Comparison of ENCODE assay signal across 1 cellular context in the genomic region with DNA sequence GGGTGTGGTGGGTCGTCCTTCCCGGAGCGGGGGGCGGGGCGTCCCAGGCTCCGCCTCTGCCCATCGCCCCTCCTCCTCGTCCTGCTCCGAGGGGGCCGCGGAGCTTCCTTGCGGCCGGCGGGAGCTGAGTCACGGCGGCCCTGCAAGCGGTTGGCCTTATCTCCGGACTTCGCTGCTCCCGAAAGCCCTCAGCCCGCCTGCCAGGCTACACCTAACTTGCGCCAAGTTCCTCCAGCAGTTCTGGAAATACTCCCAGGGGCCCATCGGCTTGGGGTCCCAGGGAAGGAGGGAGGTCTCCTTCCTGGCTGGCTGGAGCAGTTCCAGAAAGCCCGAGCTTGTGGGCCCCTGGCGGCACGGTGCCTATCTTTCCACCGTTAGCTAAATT.
TF ChIP-seq lines count a peak whose summit lies in the region.

No MANE protein-coding gene starts in this region.

TF ChIP-seq in HepG2, 621 proteins besides CTCF, POLR2A, EP300 and RAD21 (continues in another document):
- TF ChIP-seq GTF3A (CRISPR knock-in tag; conservative IDR thresholded peaks at IDR 0.05) (no peak; the same call in 1 of the 2 replicates), SAFB2 (CRISPR knock-in tag; IDR thresholded peaks at IDR 0.05; ENCODE audit: borderline replicate concordance, low read depth) (no peak; the same call in 1 of the 2 replicates), SOX6 (IDR thresholded peaks at IDR 0.05) (no peak), SOX6 (CRISPR knock-in tag; IDR thresholded peaks at IDR 0.05) (peak; percentile 16; the same call in 1 of the 2 replicates), ZNF329 (CRISPR knock-in tag; IDR thresholded peaks at IDR 0.05; ENCODE audit: low read depth) (0 out of 2 replicates have a peak, but pooled peaks have one; percentile 15), ZNF790 (CRISPR knock-in tag; IDR thresholded peaks at IDR 0.05; ENCODE audit: borderline replicate concordance) (0 out of 2 replicates have a peak, but pooled peaks have one; percentile 32), SP4 (CRISPR knock-in tag; IDR thresholded peaks at IDR 0.05) (peak; percentile 58; the same call in 1 of the 2 replicates), ZNF616 (CRISPR knock-in tag; IDR thresholded peaks at IDR 0.05; ENCODE audit: low read depth) (0 out of 2 replicates have a peak, but pooled peaks have one; percentile 43), NFYB (CRISPR knock-in tag; IDR thresholded peaks at IDR 0.05) (peak; percentile 5; the same call in 1 of the 2 replicates), ZMYM4 (CRISPR knock-in tag; IDR thresholded peaks at IDR 0.05) (peak; percentile 25; the same call in 1 of the 2 replicates), MED1 (CRISPR knock-in tag; IDR thresholded peaks at IDR 0.05) (peak; percentile 45; the same call in 1 of the 2 replicates), CHD4 (IDR thresholded peaks at IDR 0.05; ENCODE audit: borderline replicate concordance, low read length) (no peak), KLF16 (CRISPR knock-in tag; IDR thresholded peaks at IDR 0.05) (0 out of 4 replicates have a peak, but pooled peaks of 1 of the 2 experiments have one; percentile 15), ZNF264 (CRISPR knock-in tag; IDR thresholded peaks at IDR 0.05) (no peak), MAFG (CRISPR knock-in tag; IDR thresholded peaks at IDR 0.05) (peak; percentile 65; the same call in 1 of the 2 replicates), ZNF678 (CRISPR knock-in tag; IDR thresholded peaks at IDR 0.05) (no peak), NR2F1 (CRISPR knock-in tag; IDR thresholded peaks at IDR 0.05) (no peak), ISX (CRISPR knock-in tag; conservative IDR thresholded peaks at IDR 0.05) (0 out of 2 replicates have a peak, but pooled peaks have one; percentile 61), NFATC3 (CRISPR knock-in tag; IDR thresholded peaks at IDR 0.05) (no peak; the same call in 1 of the 2 replicates), NCOA2 (CRISPR knock-in tag; IDR thresholded peaks at IDR 0.05) (no peak), SP140L (CRISPR knock-in tag; IDR thresholded peaks at IDR 0.05; ENCODE audit: borderline replicate concordance) (no peak), GPN1 (CRISPR knock-in tag; IDR thresholded peaks at IDR 0.05; ENCODE audit: borderline replicate concordance) (0 out of 2 replicates have a peak, but pooled peaks have one; percentile 52), PRPF4 (IDR thresholded peaks at IDR 0.05; ENCODE audit: low read depth, low read length, poor library complexity, severe bottlenecking) (no peak), MYC (CRISPR knock-in tag; IDR thresholded peaks at IDR 0.05; ENCODE audit: borderline replicate concordance) (peak; percentile 50; the same call in 1 of the 2 replicates)
- TF ChIP-seq, protein P1, sequence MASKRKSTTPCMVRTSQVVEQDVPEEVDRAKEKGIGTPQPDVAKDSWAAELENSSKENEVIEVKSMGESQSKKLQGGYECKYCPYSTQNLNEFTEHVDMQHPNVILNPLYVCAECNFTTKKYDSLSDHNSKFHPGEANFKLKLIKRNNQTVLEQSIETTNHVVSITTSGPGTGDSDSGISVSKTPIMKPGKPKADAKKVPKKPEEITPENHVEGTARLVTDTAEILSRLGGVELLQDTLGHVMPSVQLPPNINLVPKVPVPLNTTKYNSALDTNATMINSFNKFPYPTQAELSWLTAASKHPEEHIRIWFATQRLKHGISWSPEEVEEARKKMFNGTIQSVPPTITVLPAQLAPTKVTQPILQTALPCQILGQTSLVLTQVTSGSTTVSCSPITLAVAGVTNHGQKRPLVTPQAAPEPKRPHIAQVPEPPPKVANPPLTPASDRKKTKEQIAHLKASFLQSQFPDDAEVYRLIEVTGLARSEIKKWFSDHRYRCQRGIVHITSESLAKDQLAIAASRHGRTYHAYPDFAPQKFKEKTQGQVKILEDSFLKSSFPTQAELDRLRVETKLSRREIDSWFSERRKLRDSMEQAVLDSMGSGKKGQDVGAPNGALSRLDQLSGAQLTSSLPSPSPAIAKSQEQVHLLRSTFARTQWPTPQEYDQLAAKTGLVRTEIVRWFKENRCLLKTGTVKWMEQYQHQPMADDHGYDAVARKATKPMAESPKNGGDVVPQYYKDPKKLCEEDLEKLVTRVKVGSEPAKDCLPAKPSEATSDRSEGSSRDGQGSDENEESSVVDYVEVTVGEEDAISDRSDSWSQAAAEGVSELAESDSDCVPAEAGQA (IDR thresholded peaks at IDR 0.05; ENCODE audit: low read depth), result no peak
- TF ChIP-seq, protein P1 (CRISPR knock-in tag; IDR thresholded peaks at IDR 0.05; ENCODE audit: borderline replicate concordance), result 0 out of 2 replicates have a peak, but pooled peaks have one; percentile 64
- TF ChIP-seq, protein P2, sequence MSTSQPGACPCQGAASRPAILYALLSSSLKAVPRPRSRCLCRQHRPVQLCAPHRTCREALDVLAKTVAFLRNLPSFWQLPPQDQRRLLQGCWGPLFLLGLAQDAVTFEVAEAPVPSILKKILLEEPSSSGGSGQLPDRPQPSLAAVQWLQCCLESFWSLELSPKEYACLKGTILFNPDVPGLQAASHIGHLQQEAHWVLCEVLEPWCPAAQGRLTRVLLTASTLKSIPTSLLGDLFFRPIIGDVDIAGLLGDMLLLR (CRISPR knock-in tag; IDR thresholded peaks at IDR 0.05), result no peak
- TF ChIP-seq, protein P3, sequence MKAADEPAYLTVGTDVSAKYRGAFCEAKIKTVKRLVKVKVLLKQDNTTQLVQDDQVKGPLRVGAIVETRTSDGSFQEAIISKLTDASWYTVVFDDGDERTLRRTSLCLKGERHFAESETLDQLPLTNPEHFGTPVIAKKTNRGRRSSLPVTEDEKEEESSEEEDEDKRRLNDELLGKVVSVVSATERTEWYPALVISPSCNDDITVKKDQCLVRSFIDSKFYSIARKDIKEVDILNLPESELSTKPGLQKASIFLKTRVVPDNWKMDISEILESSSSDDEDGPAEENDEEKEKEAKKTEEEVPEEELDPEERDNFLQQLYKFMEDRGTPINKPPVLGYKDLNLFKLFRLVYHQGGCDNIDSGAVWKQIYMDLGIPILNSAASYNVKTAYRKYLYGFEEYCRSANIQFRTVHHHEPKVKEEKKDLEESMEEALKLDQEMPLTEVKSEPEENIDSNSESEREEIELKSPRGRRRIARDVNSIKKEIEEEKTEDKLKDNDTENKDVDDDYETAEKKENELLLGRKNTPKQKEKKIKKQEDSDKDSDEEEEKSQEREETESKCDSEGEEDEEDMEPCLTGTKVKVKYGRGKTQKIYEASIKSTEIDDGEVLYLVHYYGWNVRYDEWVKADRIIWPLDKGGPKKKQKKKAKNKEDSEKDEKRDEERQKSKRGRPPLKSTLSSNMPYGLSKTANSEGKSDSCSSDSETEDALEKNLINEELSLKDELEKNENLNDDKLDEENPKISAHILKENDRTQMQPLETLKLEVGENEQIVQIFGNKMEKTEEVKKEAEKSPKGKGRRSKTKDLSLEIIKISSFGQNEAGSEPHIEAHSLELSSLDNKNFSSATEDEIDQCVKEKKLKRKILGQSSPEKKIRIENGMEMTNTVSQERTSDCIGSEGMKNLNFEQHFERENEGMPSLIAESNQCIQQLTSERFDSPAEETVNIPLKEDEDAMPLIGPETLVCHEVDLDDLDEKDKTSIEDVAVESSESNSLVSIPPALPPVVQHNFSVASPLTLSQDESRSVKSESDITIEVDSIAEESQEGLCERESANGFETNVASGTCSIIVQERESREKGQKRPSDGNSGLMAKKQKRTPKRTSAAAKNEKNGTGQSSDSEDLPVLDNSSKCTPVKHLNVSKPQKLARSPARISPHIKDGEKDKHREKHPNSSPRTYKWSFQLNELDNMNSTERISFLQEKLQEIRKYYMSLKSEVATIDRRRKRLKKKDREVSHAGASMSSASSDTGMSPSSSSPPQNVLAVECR (CRISPR knock-in tag; IDR thresholded peaks at IDR 0.05; ENCODE audit: borderline replicate concordance), result peak; percentile 48
- TF ChIP-seq, protein P4, sequence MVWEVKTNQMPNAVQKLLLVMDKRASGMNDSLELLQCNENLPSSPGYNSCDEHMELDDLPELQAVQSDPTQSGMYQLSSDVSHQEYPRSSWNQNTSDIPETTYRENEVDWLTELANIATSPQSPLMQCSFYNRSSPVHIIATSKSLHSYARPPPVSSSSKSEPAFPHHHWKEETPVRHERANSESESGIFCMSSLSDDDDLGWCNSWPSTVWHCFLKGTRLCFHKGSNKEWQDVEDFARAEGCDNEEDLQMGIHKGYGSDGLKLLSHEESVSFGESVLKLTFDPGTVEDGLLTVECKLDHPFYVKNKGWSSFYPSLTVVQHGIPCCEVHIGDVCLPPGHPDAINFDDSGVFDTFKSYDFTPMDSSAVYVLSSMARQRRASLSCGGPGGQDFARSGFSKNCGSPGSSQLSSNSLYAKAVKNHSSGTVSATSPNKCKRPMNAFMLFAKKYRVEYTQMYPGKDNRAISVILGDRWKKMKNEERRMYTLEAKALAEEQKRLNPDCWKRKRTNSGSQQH (CRISPR knock-in tag; IDR thresholded peaks at IDR 0.05; ENCODE audit: low read depth), result 0 out of 2 replicates have a peak, but pooled peaks have one; percentile 46
- TF ChIP-seq, protein P5, sequence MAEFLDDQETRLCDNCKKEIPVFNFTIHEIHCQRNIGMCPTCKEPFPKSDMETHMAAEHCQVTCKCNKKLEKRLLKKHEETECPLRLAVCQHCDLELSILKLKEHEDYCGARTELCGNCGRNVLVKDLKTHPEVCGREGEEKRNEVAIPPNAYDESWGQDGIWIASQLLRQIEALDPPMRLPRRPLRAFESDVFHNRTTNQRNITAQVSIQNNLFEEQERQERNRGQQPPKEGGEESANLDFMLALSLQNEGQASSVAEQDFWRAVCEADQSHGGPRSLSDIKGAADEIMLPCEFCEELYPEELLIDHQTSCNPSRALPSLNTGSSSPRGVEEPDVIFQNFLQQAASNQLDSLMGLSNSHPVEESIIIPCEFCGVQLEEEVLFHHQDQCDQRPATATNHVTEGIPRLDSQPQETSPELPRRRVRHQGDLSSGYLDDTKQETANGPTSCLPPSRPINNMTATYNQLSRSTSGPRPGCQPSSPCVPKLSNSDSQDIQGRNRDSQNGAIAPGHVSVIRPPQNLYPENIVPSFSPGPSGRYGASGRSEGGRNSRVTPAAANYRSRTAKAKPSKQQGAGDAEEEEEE (CRISPR knock-in tag; IDR thresholded peaks at IDR 0.05; ENCODE audit: borderline replicate concordance), result no peak
- TF ChIP-seq, protein P6, sequence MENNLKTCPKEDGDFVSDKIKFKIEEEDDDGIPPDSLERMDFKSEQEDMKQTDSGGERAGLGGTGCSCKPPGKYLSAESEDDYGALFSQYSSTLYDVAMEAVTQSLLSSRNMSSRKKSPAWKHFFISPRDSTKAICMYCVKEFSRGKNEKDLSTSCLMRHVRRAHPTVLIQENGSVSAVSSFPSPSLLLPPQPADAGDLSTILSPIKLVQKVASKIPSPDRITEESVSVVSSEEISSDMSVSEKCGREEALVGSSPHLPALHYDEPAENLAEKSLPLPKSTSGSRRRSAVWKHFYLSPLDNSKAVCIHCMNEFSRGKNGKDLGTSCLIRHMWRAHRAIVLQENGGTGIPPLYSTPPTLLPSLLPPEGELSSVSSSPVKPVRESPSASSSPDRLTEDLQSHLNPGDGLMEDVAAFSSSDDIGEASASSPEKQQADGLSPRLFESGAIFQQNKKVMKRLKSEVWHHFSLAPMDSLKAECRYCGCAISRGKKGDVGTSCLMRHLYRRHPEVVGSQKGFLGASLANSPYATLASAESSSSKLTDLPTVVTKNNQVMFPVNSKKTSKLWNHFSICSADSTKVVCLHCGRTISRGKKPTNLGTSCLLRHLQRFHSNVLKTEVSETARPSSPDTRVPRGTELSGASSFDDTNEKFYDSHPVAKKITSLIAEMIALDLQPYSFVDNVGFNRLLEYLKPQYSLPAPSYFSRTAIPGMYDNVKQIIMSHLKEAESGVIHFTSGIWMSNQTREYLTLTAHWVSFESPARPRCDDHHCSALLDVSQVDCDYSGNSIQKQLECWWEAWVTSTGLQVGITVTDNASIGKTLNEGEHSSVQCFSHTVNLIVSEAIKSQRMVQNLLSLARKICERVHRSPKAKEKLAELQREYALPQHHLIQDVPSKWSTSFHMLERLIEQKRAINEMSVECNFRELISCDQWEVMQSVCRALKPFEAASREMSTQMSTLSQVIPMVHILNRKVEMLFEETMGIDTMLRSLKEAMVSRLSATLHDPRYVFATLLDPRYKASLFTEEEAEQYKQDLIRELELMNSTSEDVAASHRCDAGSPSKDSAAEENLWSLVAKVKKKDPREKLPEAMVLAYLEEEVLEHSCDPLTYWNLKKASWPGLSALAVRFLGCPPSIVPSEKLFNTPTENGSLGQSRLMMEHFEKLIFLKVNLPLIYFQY (CRISPR knock-in tag; IDR thresholded peaks at IDR 0.05; ENCODE audit: borderline replicate concordance), result no peak
- TF ChIP-seq, protein P7, sequence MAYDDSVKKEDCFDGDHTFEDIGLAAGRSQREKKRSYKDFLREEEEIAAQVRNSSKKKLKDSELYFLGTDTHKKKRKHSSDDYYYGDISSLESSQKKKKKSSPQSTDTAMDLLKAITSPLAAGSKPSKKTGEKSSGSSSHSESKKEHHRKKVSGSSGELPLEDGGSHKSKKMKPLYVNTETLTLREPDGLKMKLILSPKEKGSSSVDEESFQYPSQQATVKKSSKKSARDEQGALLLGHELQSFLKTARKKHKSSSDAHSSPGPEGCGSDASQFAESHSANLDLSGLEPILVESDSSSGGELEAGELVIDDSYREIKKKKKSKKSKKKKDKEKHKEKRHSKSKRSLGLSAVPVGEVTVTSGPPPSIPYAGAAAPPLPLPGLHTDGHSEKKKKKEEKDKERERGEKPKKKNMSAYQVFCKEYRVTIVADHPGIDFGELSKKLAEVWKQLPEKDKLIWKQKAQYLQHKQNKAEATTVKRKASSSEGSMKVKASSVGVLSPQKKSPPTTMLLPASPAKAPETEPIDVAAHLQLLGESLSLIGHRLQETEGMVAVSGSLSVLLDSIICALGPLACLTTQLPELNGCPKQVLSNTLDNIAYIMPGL (CRISPR knock-in tag; IDR thresholded peaks at IDR 0.05; ENCODE audit: borderline replicate concordance in 1 of 2, low read depth in 1 of 2), result peak; percentile 62 to 73; a peak in 3 of 4 replicates
- TF ChIP-seq, protein P8, sequence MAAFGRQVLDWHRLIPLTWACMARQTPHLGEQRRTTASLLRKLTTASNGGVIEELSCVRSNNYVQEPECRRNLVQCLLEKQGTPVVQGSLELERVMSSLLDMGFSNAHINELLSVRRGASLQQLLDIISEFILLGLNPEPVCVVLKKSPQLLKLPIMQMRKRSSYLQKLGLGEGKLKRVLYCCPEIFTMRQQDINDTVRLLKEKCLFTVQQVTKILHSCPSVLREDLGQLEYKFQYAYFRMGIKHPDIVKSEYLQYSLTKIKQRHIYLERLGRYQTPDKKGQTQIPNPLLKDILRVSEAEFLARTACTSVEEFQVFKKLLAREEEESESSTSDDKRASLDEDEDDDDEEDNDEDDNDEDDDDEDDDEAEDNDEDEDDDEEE (CRISPR knock-in tag; IDR thresholded peaks at IDR 0.05), result peak; percentile 40; the same call in 1 of the 2 replicates
